ENCODE assay signal across 11 cellular contexts in genomic region chr4:762211-763190, GRCh38. TPM values are rescaled to one million over a fixed set of nuclear protein-coding genes. Genes with fewer than 3 reads are reported as not detected.
DNase-seq lines count a peak whose midpoint lies in the region; ATAC-seq and TF ChIP-seq lines count a peak whose summit lies in the region.
"Had no signal": no experiment of that assay in that cellular context is flagged by ENCODE, and none has a peak within 500 bp of the region (broad histone marks: within the 10 kb centered on the region; RNA-seq: fewer than 3 reads in every experiment).

No MANE protein-coding gene starts in this region.

- peak overlapping the region; percentile 71 for H3K27ac Mint-ChIP-seq in activated T-helper 17 cell treated with anti-CD3 and anti-CD28 coated beads, Interleukin-2, amount 50 U/mL, for 72 hours
- H3K27ac Mint-ChIP-seq in immature natural killer cell (peak overlapping the region in 5 of 6 donors; percentile 21 to 87 (median 43)), WTC11 (no peak overlapping the region)

- H3K9me3 Mint-ChIP-seq in activated T-helper 17 cell treated with anti-CD3 and anti-CD28 coated beads, Interleukin-2, amount 50 U/mL, for 72 hours: no peaks in the 10 kb centered on the region
- no peaks in the 10 kb centered on the region for H3K9me3 Mint-ChIP-seq in immature natural killer cell
- H3K9me3 Mint-ChIP-seq in WTC11: peaks cover 11% of the 10 kb centered on the region

- H3K27me3 Mint-ChIP-seq in activated T-helper 17 cell treated with anti-CD3 and anti-CD28 coated beads, Interleukin-2, amount 50 U/mL, for 72 hours: no peaks in the 10 kb centered on the region
- H3K27me3 Mint-ChIP-seq in immature natural killer cell (ENCODE audit: low read depth in 3 of 3) (peaks cover 0 to 5% (median 3%) of the 10 kb centered on the region in 3 donors), WTC11 (ENCODE audit: low read depth) (no peaks in the 10 kb centered on the region)

- peaks cover 69% of the 10 kb centered on the region for H3K36me3 Mint-ChIP-seq in activated T-helper 17 cell treated with anti-CD3 and anti-CD28 coated beads, Interleukin-2, amount 50 U/mL, for 72 hours (ENCODE audit: low read depth)
- H3K36me3 Mint-ChIP-seq in immature natural killer cell (peaks cover 9 to 12% (median 11%) of the 10 kb centered on the region in 3 donors), WTC11 (peaks cover 79% of the 10 kb centered on the region)

- POLR2A ChIA-PET in AG04449 (lab: Yijun Ruan, JAX) (no interaction called here), WTC11 (lab: Charles Lee) (no interaction called here)

- H3K4me3 ChIP-seq in AG04449 (ENCODE audit: low read depth, low read length): no peak overlapping the region
- H3K4me3 ChIP-seq in GM12865 (ENCODE audit: low read depth, low read length): no peak overlapping the region

- DNase-seq in AG04449 (ENCODE audit: low read depth, low spot score): no peak
- DNase-seq in GM12865 (ENCODE audit: low read depth): no peak
- DNase-seq in immature natural killer cell: no peak
- no peak for DNase-seq in NCI-H524 (lab: John Stamatoyannopoulos, UW)
- no peak for DNase-seq in WTC11 (ENCODE audit: low spot score)
- DNase-seq: activated CD8-positive, alpha-beta memory T cell treated with anti-CD3 and anti-CD28 coated beads for 24 hours; NCI-H446 treated with DMSO at 0.1 percent for 48 hours; retina had no signal

- peak overlapping the region; percentile 40 for H3K4me3 Mint-ChIP-seq in activated T-helper 17 cell treated with anti-CD3 and anti-CD28 coated beads, Interleukin-2, amount 50 U/mL, for 72 hours
- H3K4me3 Mint-ChIP-seq in immature natural killer cell (peak overlapping the region in 1 of 5 donors; percentile 54), WTC11 (no peak overlapping the region)

- ATAC-seq in activated T-helper 17 cell treated with anti-CD3 and anti-CD28 coated beads, Interleukin-2, amount 50 U/mL, for 72 hours (replicated peaks): peak; percentile 34
- ATAC-seq in HG02981 (IDR thresholded peaks at IDR 0.05; ENCODE audit: unreplicated experiment): no peak
- ATAC-seq in WTC11: no peak
- no peak for ATAC-seq in GM18907 (IDR thresholded peaks at IDR 0.05; ENCODE audit: unreplicated experiment)

- H3K4me1 Mint-ChIP-seq in activated T-helper 17 cell treated with anti-CD3 and anti-CD28 coated beads, Interleukin-2, amount 50 U/mL, for 72 hours: peaks cover 24% of the 10 kb centered on the region
- H3K4me1 Mint-ChIP-seq in immature natural killer cell (peaks cover 20 to 62% of the 10 kb centered on the region in 2 donors), WTC11 (peaks cover 16% of the 10 kb centered on the region)

- TF ChIP-seq CTCF in AG04449 (IDR thresholded peaks at IDR 0.05; ENCODE audit: insufficient read depth, low read length, missing control alignments): peak; percentile 31
- TF ChIP-seq CTCF in GM12865 (IDR thresholded peaks at IDR 0.05; ENCODE audit: insufficient read depth, low read depth, low read length, missing control alignments): peak; percentile 8
- no peak for TF ChIP-seq CTCF in WTC11 (IDR thresholded peaks at IDR 0.05)

- CTCF ChIA-PET in AG04449 (lab: Yijun Ruan, JAX) (interaction anchor here (1.6 kb wide), 1 partner anchor 20 kb away, joined by 5 read pairs; no protein-coding TSS in a partner anchor), WTC11 (lab: Charles Lee) (no interaction called here)

TF ChIP-seq in WTC11, 78 proteins besides CTCF, POLR2A, EP300 and RAD21 (continues in another document):
- TF ChIP-seq FOXP4 (CRISPR knock-in tag; IDR thresholded peaks at IDR 0.05) (no peak), ZNF281 (CRISPR knock-in tag; IDR thresholded peaks at IDR 0.05) (no peak), ZNF532 (CRISPR knock-in tag; IDR thresholded peaks at IDR 0.05; ENCODE audit: borderline replicate concordance) (no peak), TEAD1 (CRISPR knock-in tag; IDR thresholded peaks at IDR 0.05) (no peak), ZNF138 (CRISPR knock-in tag; conservative IDR thresholded peaks at IDR 0.05) (no peak), GABPB1 (CRISPR knock-in tag; IDR thresholded peaks at IDR 0.05) (no peak), HMGA2 (CRISPR knock-in tag; IDR thresholded peaks at IDR 0.05) (no peak), OVOL2 (CRISPR knock-in tag; IDR thresholded peaks at IDR 0.05; ENCODE audit: borderline replicate concordance) (no peak), ZNF121 (CRISPR knock-in tag; IDR thresholded peaks at IDR 0.05) (no peak), IRF2 (CRISPR knock-in tag; IDR thresholded peaks at IDR 0.05; ENCODE audit: borderline replicate concordance, low read depth) (no peak), PREB (CRISPR knock-in tag; IDR thresholded peaks at IDR 0.05; ENCODE audit: borderline replicate concordance) (no peak)

RNA-seq across cellular contexts. Expression of gene PCGF3, which starts 56.9 kb away (rescaled TPM):
- total RNA-seq in activated T-helper 17 cell treated with anti-CD3 and anti-CD28 coated beads, Interleukin-2, amount 50 U/mL, for 72 hours: 10 to 100 TPM; 34.4 to 35.3 TPM
- polyA plus RNA-seq in immature natural killer cell: 1 to 10 TPM; 6.5 to 7.5 (median 6.6) TPM
- total RNA-seq in WTC11 (2021): 59.2 to 65.7 TPM (median 62.8 TPM) in 3 replicates
